In the genomic region with DNA sequence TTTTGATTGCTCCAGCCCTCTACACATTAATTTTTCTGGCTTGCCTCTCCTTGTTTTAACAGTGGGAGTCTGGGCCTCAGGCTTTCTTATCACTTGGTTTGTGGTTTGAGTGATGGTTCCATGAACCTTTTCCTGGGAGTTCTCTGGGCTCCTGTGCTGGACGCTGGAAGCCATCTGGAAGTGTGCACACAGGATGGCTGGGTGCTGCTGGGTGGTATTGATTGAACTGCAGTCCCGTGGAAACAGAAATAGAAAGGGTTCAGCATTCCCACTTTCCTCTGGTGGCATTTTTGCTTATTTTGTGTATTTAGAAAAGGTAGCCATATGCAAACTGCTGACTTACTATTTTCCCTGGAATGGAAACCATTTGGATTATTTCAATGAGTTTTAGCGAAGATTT, we compare ENCODE assay signal across 12 cellular contexts. TPM values are rescaled to one million over a fixed set of nuclear protein-coding genes. Genes with fewer than 3 reads are reported as not detected.
DNase-seq lines count a peak whose midpoint lies in the region; TF ChIP-seq lines count a peak whose summit lies in the region.
"Had no signal": no experiment of that assay in that cellular context is flagged by ENCODE, and none has a peak within 500 bp of the region (broad histone marks: within the 10 kb centered on the region; RNA-seq: fewer than 3 reads in every experiment).

No MANE protein-coding gene starts in this region.

- H3K4me3 Mint-ChIP-seq in Calu3 (ENCODE audit: low read depth, unreplicated experiment) = peak overlapping the region; percentile 16
- H3K4me3 Mint-ChIP-seq: activated CD4-positive, alpha-beta memory T cell treated with anti-CD3 and anti-CD28 coated beads, Interleukin-2, amount 10 ng/mL, durations not matched to agents 7 days and 5 days; activated naive CD8-positive, alpha-beta T cell treated with anti-CD3 and anti-CD28 coated beads, Interleukin-2, amount 10 ng/mL, durations not matched to agents 7 days and 5 days had no signal

- CTCF ChIA-PET in Calu3 (lab: Charles Lee) = interaction anchor here (0.5 to 1.5 kb wide), 2 partner anchors 20 to 421 kb away, joined by 3 read pairs; no protein-coding TSS in a partner anchor

- H3K36me3 ChIP-seq in SJSA1 = no peaks in the 10 kb centered on the region
- H3K36me3 ChIP-seq in right atrium auricular region = no peaks in the 10 kb centered on the region
- no peaks in the 10 kb centered on the region for H3K36me3 ChIP-seq in sigmoid colon

- BruUV-seq in Calu3 (replicated peaks; lab: Mats Ljungman, UMichigan) = no TSS peak

- H3K4me1 ChIP-seq in SJSA1 (replicated peaks) = peaks cover 57% of the 10 kb centered on the region
- H3K4me1 ChIP-seq in right atrium auricular region = peaks cover 0 to 83% of the 10 kb centered on the region in 2 donors
- peaks cover 0 to 97% (median 87%) of the 10 kb centered on the region in 4 donors for H3K4me1 ChIP-seq in sigmoid colon

- H3K27ac ChIP-seq in SJSA1 (peak overlapping the region; percentile 31), right atrium auricular region (peak overlapping the region; percentile 33 to 63), sigmoid colon (peak overlapping the region; percentile 68 to 84 (median 78))
- H3K27ac ChIP-seq: C4-2B had no signal

- no peak for DNase-seq in Calu3
- DNase-seq in SJSA1 (ENCODE audit: low read depth in 1 of 2, low spot score in 2 of 2) = peak in 1 of 2 experiments; percentile 54
- no peak for DNase-seq in right atrium auricular region (ENCODE audit: low spot score)
- DNase-seq in sigmoid colon = no peak
- no peak for DNase-seq in stimulated activated CD4-positive, alpha-beta T cell treated with anti-CD3 and anti-CD28 coated beads, Interleukin-15, amount 100 ng/mL, for 24 hours
- DNase-seq in NCI-H2029 treated with DMSO at 0.1 percent for 48 hours (lab: John Stamatoyannopoulos, UW) = no peak
- DNase-seq in central memory CD4-positive, alpha-beta T cell = no peak
- DNase-seq in SW 1271 (lab: John Stamatoyannopoulos, UW) = no peak
- DNase-seq: activated CD4-positive, alpha-beta memory T cell treated with anti-CD3 and anti-CD28 coated beads, Interleukin-2, amount 10 ng/mL, durations not matched to agents 7 days and 5 days; activated naive CD8-positive, alpha-beta T cell treated with anti-CD3 and anti-CD28 coated beads, Interleukin-2, amount 10 ng/mL, durations not matched to agents 7 days and 5 days had no signal

- H3K9me3 ChIP-seq in SJSA1 (replicated peaks) (no peaks in the 10 kb centered on the region), right atrium auricular region (no peaks in the 10 kb centered on the region), sigmoid colon (no peaks in the 10 kb centered on the region)

- H3K4me1 Mint-ChIP-seq in Calu3 (ENCODE audit: low read depth, unreplicated experiment) = peaks cover 73% of the 10 kb centered on the region

- intact Hi-C loops in Calu3 (cut with micrococcal nuclease; ENCODE audit: unreplicated experiment) = no loop called here
- intact Hi-C loops in sigmoid colon (cut with DNase I) = no loop called here

- H3K27ac Mint-ChIP-seq in Calu3 (ENCODE audit: unreplicated experiment) = no peak overlapping the region
- H3K27ac Mint-ChIP-seq: activated CD4-positive, alpha-beta memory T cell treated with anti-CD3 and anti-CD28 coated beads, Interleukin-2, amount 10 ng/mL, durations not matched to agents 7 days and 5 days; activated naive CD8-positive, alpha-beta T cell treated with anti-CD3 and anti-CD28 coated beads, Interleukin-2, amount 10 ng/mL, durations not matched to agents 7 days and 5 days had no signal

- TF ChIP-seq CTCF in Calu3 (IDR thresholded peaks at IDR 0.05; ENCODE audit: unreplicated experiment) (no peak), right atrium auricular region (IDR thresholded peaks at IDR 0.05) (no peak), sigmoid colon (IDR thresholded peaks at IDR 0.05) (no peak)

- no peaks in the 10 kb centered on the region for H3K9me3 Mint-ChIP-seq in Calu3 (ENCODE audit: low read depth, unreplicated experiment)
- H3K9me3 Mint-ChIP-seq: activated CD4-positive, alpha-beta memory T cell treated with anti-CD3 and anti-CD28 coated beads, Interleukin-2, amount 10 ng/mL, durations not matched to agents 7 days and 5 days; activated naive CD8-positive, alpha-beta T cell treated with anti-CD3 and anti-CD28 coated beads, Interleukin-2, amount 10 ng/mL, durations not matched to agents 7 days and 5 days had no signal

- H3K27me3 Mint-ChIP-seq in Calu3 (ENCODE audit: unreplicated experiment) = no peaks in the 10 kb centered on the region

- H3K36me3 Mint-ChIP-seq in Calu3 (ENCODE audit: insufficient read depth, unreplicated experiment) = no peaks in the 10 kb centered on the region
- H3K36me3 Mint-ChIP-seq: activated naive CD8-positive, alpha-beta T cell treated with anti-CD3 and anti-CD28 coated beads, Interleukin-2, amount 10 ng/mL, durations not matched to agents 7 days and 5 days had no signal

- WGBS in sigmoid colon, 2 donors = 77 to 84% methylated on average over 3 of the region's 3 CpGs

- TF ChIP-seq EP300 in sigmoid colon (IDR thresholded peaks at IDR 0.05) = no peak

- no peak overlapping the region for H3K4me3 ChIP-seq in SJSA1
- no peak overlapping the region for H3K4me3 ChIP-seq in right atrium auricular region
- peak overlapping the region in 3 of 4 donors; percentile 4 to 31 (median 27) for H3K4me3 ChIP-seq in sigmoid colon

- H3K27me3 ChIP-seq in SJSA1 (replicated peaks) (no peaks in the 10 kb centered on the region), right atrium auricular region (no peaks in the 10 kb centered on the region), sigmoid colon (no peaks in the 10 kb centered on the region)

- TF ChIP-seq POLR2A in sigmoid colon (IDR thresholded peaks at IDR 0.05) = no peak

RNA-seq across cellular contexts. Expression of gene MITF, which starts 25.6 kb away (rescaled TPM):
- total RNA-seq in Calu3 (2022) = 40.3 and 47.7 TPM in 2 replicates
- 9.8 and 16.5 TPM in 2 replicates for total RNA-seq in SJSA1 (2014; rRNA removed; shearing (Covaris generic))
- total RNA-seq in right atrium auricular region = 10 to 100 TPM; 47.6 to 68.6 TPM
- 10 to 100 TPM; 65.4 to 73.2 (median 67.1) TPM for total RNA-seq in sigmoid colon
- 1 to 10 TPM; 2.1 to 6.0 (median 2.9) TPM for polyA plus RNA-seq in sigmoid colon
- total RNA-seq: activated CD4-positive, alpha-beta memory T cell treated with anti-CD3 and anti-CD28 coated beads, Interleukin-2, amount 10 ng/mL, durations not matched to agents 7 days and 5 days; T-helper 1 cell treated with Interleukin-12 subunit alpha and Interleukin-12 subunit beta and Interleukin-4 antibody, amounts not matched to agents 30 ng/mL and 1 ng/mL, for 36 hours had no signal

Comparison
In these comparisons a context has a peak if more than half of its experiments do, and no peak if none do; other contexts are left out.
1. H3K4me3 ChIP-seq: peak in sigmoid colon (3 of 4); none in SJSA1 (single experiment) and right atrium auricular region (0 of 2).
2. Peak in every context shown above with its lines, with median percentiles within 50 percentile points of each other: H3K27ac ChIP-seq.